ENCODE assay signal across 22 cellular contexts in the genomic region with DNA sequence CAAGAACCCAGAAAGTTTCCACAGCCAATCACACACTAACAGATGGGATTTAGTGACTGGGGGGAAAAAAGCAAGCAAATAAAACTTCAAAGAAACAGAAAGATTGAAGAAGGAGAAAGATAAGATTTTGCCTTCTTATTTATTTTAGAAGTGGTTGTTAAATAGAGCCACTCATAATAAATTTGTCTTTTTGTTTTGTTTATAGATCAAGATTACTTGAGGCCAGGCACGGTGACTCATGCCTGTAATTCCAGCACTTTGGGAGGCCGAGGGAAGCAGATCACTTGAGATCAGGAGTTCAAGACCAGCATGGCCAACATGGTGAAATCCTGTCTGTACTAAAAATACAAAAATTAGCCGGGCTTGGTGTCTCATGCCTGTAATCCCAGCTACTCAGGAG.
DNase-seq lines count a peak whose midpoint lies in the region; ATAC-seq and TF ChIP-seq lines count a peak whose summit lies in the region.
"Had no signal": no experiment of that assay in that cellular context is flagged by ENCODE, and none has a peak within 500 bp of the region (broad histone marks: within the 10 kb centered on the region; RNA-seq: fewer than 3 reads in every experiment).

No MANE protein-coding gene starts in this region.

- H3K4me1 ChIP-seq in Caco-2 = peaks cover 46% of the 10 kb centered on the region
- H3K4me1 ChIP-seq in left ventricle myocardium inferior = no peaks in the 10 kb centered on the region

- CTCF ChIA-PET in Caco-2 (lab: Charles Lee) = no interaction called here

- H3K9me3 Mint-ChIP-seq in Caco-2 (ENCODE audit: unreplicated experiment) = no peaks in the 10 kb centered on the region
- H3K9me3 Mint-ChIP-seq in mesothelial cell of epicardium = no peaks in the 10 kb centered on the region
- H3K9me3 Mint-ChIP-seq: activated naive CD8-positive, alpha-beta T cell treated with anti-CD3 and anti-CD28 coated beads, Interleukin-2, amount 10 ng/mL, durations not matched to agents 7 days and 5 days; CD8-positive, alpha-beta T cell; memory B cell; naive B cell had no signal

- no TSS peak for BruUV-seq in Caco-2 (replicated peaks; lab: Mats Ljungman, UMichigan)

- H3K4me3 Mint-ChIP-seq in Caco-2 (ENCODE audit: unreplicated experiment) (peak overlapping the region; percentile 42), mesothelial cell of epicardium (no peak overlapping the region)
- H3K4me3 Mint-ChIP-seq: activated CD8-positive, alpha-beta memory T cell treated with anti-CD3 and anti-CD28 coated beads, Interleukin-2, amount 10 ng/mL, durations not matched to agents 7 days and 5 days; activated naive CD8-positive, alpha-beta T cell treated with anti-CD3 and anti-CD28 coated beads, Interleukin-2, amount 10 ng/mL, durations not matched to agents 7 days and 5 days; CD8-positive, alpha-beta T cell; memory B cell had no signal

- ATAC-seq in GM21381 (IDR thresholded peaks at IDR 0.05; ENCODE audit: unreplicated experiment) = no peak
- ATAC-seq: activated CD8-positive, alpha-beta memory T cell treated with anti-CD3 and anti-CD28 coated beads, Interleukin-2, amount 10 ng/mL, durations not matched to agents 7 days and 5 days; CD8-positive, alpha-beta T cell; HCT116; right cardiac atrium had no signal

- intact Hi-C loops in Caco-2 (cut with micrococcal nuclease; ENCODE audit: unreplicated experiment) (loop anchor here (1.0 kb wide), 4 partner anchors 29 to 240 kb away; no protein-coding TSS in a partner anchor), left ventricle myocardium inferior (cut with micrococcal nuclease) (loop anchor here (5.0 kb wide), 1 partner anchor 124 kb away; no protein-coding TSS in a partner anchor)

- no peaks in the 10 kb centered on the region for H3K36me3 Mint-ChIP-seq in Caco-2 (ENCODE audit: insufficient read depth, unreplicated experiment)
- no peaks in the 10 kb centered on the region for H3K36me3 Mint-ChIP-seq in mesothelial cell of epicardium
- H3K36me3 Mint-ChIP-seq: activated CD8-positive, alpha-beta memory T cell treated with anti-CD3 and anti-CD28 coated beads, Interleukin-2, amount 10 ng/mL, durations not matched to agents 7 days and 5 days; activated naive CD8-positive, alpha-beta T cell treated with anti-CD3 and anti-CD28 coated beads, Interleukin-2, amount 10 ng/mL, durations not matched to agents 7 days and 5 days; CD8-positive, alpha-beta T cell; memory B cell; naive B cell had no signal

- no peak for TF ChIP-seq CTCF in Caco-2 (IDR thresholded peaks at IDR 0.05; ENCODE audit: insufficient read depth in 1 of 2, low read depth in 1 of 2, low read length in 1 of 2, severe bottlenecking in 1 of 2, unreplicated experiment in 1 of 2)
- no peak for TF ChIP-seq CTCF in choroid plexus epithelial cell (conservative IDR thresholded peaks at IDR 0.05; ENCODE audit: low read depth, low read length)
- no peak for TF ChIP-seq CTCF in mesothelial cell of epicardium (IDR thresholded peaks at IDR 0.05; ENCODE audit: unreplicated experiment)
- TF ChIP-seq CTCF in left ventricle myocardium inferior (IDR thresholded peaks at IDR 0.05; ENCODE audit: borderline replicate concordance) = no peak

- POLR2A ChIA-PET in Caco-2 (lab: Charles Lee) = no interaction called here

- H3K4me3 ChIP-seq in Caco-2 (ENCODE audit: low read depth, low read length) = no peak overlapping the region
- no peak overlapping the region for H3K4me3 ChIP-seq in choroid plexus epithelial cell (ENCODE audit: low read depth, low read length)
- no peak overlapping the region for H3K4me3 ChIP-seq in left ventricle myocardium inferior

- H3K27ac ChIP-seq in left ventricle myocardium inferior (replicated peaks) = no peak overlapping the region

- H3K27me3 ChIP-seq in Caco-2 (replicated peaks; ENCODE audit: control insufficient read depth, insufficient read depth, low read length) = no peaks in the 10 kb centered on the region
- H3K27me3 ChIP-seq in left ventricle myocardium inferior (ENCODE audit: low read depth) = peaks cover 4% of the 10 kb centered on the region

- H3K9me3 ChIP-seq in Caco-2 = no peaks in the 10 kb centered on the region
- no peaks in the 10 kb centered on the region for H3K9me3 ChIP-seq in left ventricle myocardium inferior (replicated peaks)

- DNase-seq in Caco-2 = peak; percentile 67 to 76
- DNase-seq in LoVo (ENCODE audit: low spot score) = peak; percentile 39
- peak; percentile 68 for DNase-seq in choroid plexus epithelial cell (ENCODE audit: low read depth)
- no peak for DNase-seq in mesothelial cell of epicardium (ENCODE audit: low spot score in 2 of 2, unreplicated experiment in 2 of 2)
- DNase-seq in NCI-H2227 (lab: John Stamatoyannopoulos, UW; ENCODE audit: unreplicated experiment) = no peak
- DNase-seq in GF-D8 (lab: John Stamatoyannopoulos, UW) = no peak
- DNase-seq in left ventricle myocardium inferior = no peak
- DNase-seq: activated CD4-positive, alpha-beta T cell treated with anti-CD3 and anti-CD28 coated beads for 4 hours; activated CD8-positive, alpha-beta memory T cell treated with anti-CD3 and anti-CD28 coated beads, Interleukin-2, amount 10 ng/mL, durations not matched to agents 7 days and 5 days; activated naive CD8-positive, alpha-beta T cell treated with anti-CD3 and anti-CD28 coated beads, Interleukin-2, amount 10 ng/mL, durations not matched to agents 7 days and 5 days; CD8-positive, alpha-beta T cell; foreskin melanocyte; hypothalamus; naive B cell; NCI-H146; NCI-H82; right cardiac atrium; SHP77 treated with DMSO at 0.1 percent for 48 hours; T-helper 1 cell had no signal

- H3K27me3 Mint-ChIP-seq in Caco-2 (ENCODE audit: insufficient read depth, unreplicated experiment) (no peaks in the 10 kb centered on the region), mesothelial cell of epicardium (ENCODE audit: low read depth) (no peaks in the 10 kb centered on the region)

- H3K27ac Mint-ChIP-seq in Caco-2 (ENCODE audit: unreplicated experiment) (peak overlapping the region; percentile 68), mesothelial cell of epicardium (peak overlapping the region; percentile 71)
- H3K27ac Mint-ChIP-seq: activated CD8-positive, alpha-beta memory T cell treated with anti-CD3 and anti-CD28 coated beads, Interleukin-2, amount 10 ng/mL, durations not matched to agents 7 days and 5 days; activated naive CD8-positive, alpha-beta T cell treated with anti-CD3 and anti-CD28 coated beads, Interleukin-2, amount 10 ng/mL, durations not matched to agents 7 days and 5 days; CD8-positive, alpha-beta T cell; memory B cell had no signal

- H3K36me3 ChIP-seq in Caco-2 (ENCODE audit: control insufficient read depth, insufficient read depth, low read length) (no peaks in the 10 kb centered on the region), left ventricle myocardium inferior (no peaks in the 10 kb centered on the region)

- H3K4me1 Mint-ChIP-seq in Caco-2 (ENCODE audit: low read depth, unreplicated experiment) (peaks cover 35% of the 10 kb centered on the region), mesothelial cell of epicardium (peaks cover 28% of the 10 kb centered on the region)
- H3K4me1 Mint-ChIP-seq: activated CD8-positive, alpha-beta memory T cell treated with anti-CD3 and anti-CD28 coated beads, Interleukin-2, amount 10 ng/mL, durations not matched to agents 7 days and 5 days; activated naive CD8-positive, alpha-beta T cell treated with anti-CD3 and anti-CD28 coated beads, Interleukin-2, amount 10 ng/mL, durations not matched to agents 7 days and 5 days had no signal

Comparison
In these comparisons a context has a peak if more than half of its experiments do, and no peak if none do; other contexts are left out.
1. DNase-seq: peak in Caco-2 (2 of 2), LoVo (single experiment) and choroid plexus epithelial cell (single experiment); none in mesothelial cell of epicardium (0 of 2), NCI-H2227 (single experiment), GF-D8 (single experiment) and left ventricle myocardium inferior (single experiment).